Comparison of ENCODE assay signal across 9 cellular contexts in the genomic region with DNA sequence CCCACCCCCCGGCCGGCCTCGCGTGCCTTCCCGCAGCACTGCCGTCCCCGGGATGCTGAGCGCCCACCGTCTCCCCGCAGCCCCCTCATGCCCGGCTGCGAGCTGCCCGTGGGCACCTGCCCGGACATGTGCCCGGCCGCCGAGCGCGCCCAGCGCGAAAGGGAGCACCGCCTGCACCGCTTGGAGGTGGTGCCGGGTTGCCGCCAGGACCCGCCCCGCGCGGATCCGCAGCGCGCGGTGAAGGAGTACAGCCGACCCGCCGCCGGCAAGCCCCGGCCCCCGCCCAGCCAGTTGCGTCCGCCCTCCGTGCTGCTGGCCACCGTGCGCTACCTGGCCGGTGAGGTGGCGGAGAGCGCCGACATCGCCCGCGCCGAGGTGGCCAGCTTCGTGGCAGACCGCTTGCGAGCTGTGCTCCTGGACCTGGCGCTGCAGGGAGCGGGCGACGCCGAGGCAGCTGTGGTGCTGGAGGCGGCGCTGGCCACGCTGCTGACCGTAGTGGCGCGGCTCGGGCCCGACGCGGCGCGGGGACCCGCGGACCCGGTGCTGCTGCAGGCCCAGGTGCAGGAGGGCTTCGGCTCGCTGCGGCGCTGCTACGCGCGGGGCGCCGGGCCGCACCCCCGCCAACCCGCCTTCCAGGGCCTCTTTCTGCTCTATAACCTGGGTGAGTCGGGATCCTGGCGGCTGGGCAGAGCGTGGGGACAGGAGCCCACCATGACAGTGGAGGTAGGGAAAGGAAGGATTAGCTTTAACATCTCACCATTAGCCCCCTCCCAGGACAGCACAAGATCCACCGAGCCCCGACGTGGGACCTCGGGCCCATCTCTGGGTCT. TPM values are rescaled to one million over a fixed set of nuclear protein-coding genes. Genes with fewer than 3 reads are reported as not detected.
DNase-seq lines count a peak whose midpoint lies in the region; ATAC-seq, FAIRE-seq and TF ChIP-seq lines count a peak whose summit lies in the region.
"Had no signal": no experiment of that assay in that cellular context is flagged by ENCODE, and none has a peak within 500 bp of the region (broad histone marks: within the 10 kb centered on the region; RNA-seq: fewer than 3 reads in every experiment).

Gene SAC3D1 (plus strand): TSS at position 5 of the 830 bp plus-strand sequence. CDS start 83 bp downstream, at position 88.

- CTCF ChIA-PET in MCF 10A (lab: Yijun Ruan, JAX) = interaction anchor here (0.7 to 5.5 kb wide), 11 partner anchors 14 to 587 kb away, joined by 3 to 27 read pairs (median 4); partner anchors contain the start of genes ARL2, CDCA5, FAU and MRPL49

- no peak for FAIRE-seq in kidney (lab: Jason Lieb, UNC)
- FAIRE-seq: endometrium had no signal

- no peaks in the 10 kb centered on the region for H3K9me3 ChIP-seq in kidney (ENCODE audit: control insufficient read depth in 1 of 2, low read length in 2 of 2)

- H3K4me3 Mint-ChIP-seq in MCF 10A (ENCODE audit: unreplicated experiment) = peak within 1 kb of the TSS; percentile 89

- H3K27ac ChIP-seq in kidney (ENCODE audit: low read depth in 2 of 2, low read length in 2 of 2) = peak within 1 kb of the TSS; percentile 71 to 93

- no peaks in the 10 kb centered on the region for H3K9me3 Mint-ChIP-seq in MCF 10A (ENCODE audit: unreplicated experiment)

- peak within 1 kb of the TSS; percentile 84 for H3K27ac Mint-ChIP-seq in MCF 10A (ENCODE audit: low read depth, unreplicated experiment)

- H3K4me3 ChIP-seq in kidney (ENCODE audit: low read length in 2 of 2) = peak within 1 kb of the TSS; percentile 31 to 73

- H3K9ac ChIP-seq in kidney (ENCODE audit: low read length in 2 of 2) = peak within 1 kb of the TSS in 1 of 2 donors; percentile 61

- POLR2A ChIA-PET in MCF 10A (lab: Yijun Ruan, JAX) = interaction anchor here (0.6 to 2.7 kb wide), 26 partner anchors 9 to 263 kb away, joined by 3 to 20 read pairs (median 5); partner anchors contain the start of genes ARL2, ATG2A, FAU and MEN1

- H3K27me3 Mint-ChIP-seq in MCF 10A (ENCODE audit: insufficient read depth, unreplicated experiment) = no peaks in the 10 kb centered on the region

- intact Hi-C loops in MCF 10A (cut with micrococcal nuclease) = loop anchor here (5.0 kb wide), 1 partner anchor 41 kb away; the partner anchor contains the start of genes CDCA5 and ZFPL1
- intact Hi-C loops in kidney (cut with DNase I) = no loop called here

- peaks cover 25% of the 10 kb centered on the region for H3K36me3 Mint-ChIP-seq in MCF 10A (ENCODE audit: insufficient read depth, unreplicated experiment)

- peak; percentile 56 for ATAC-seq in GM19395 (IDR thresholded peaks at IDR 0.05; ENCODE audit: unreplicated experiment)
- peak; percentile 37 for ATAC-seq in HG03439 (IDR thresholded peaks at IDR 0.05; ENCODE audit: unreplicated experiment)

- peaks cover 0 to 3% of the 10 kb centered on the region in 2 donors for H3K4me1 ChIP-seq in kidney (ENCODE audit: control insufficient read depth in 1 of 2, insufficient read depth in 1 of 2, low read depth in 1 of 2, low read length in 2 of 2)

- DNase-seq in DMS53 treated with DMSO at 0.1 percent for 48 hours (lab: John Stamatoyannopoulos, UW; ENCODE audit: unreplicated experiment) (peak; percentile 71), RPMI7951 (ENCODE audit: low read depth) (peak; percentile 33), MCF 10A (ENCODE audit: unreplicated experiment) (peak; percentile 58), kidney (no peak), EL (no peak)
- DNase-seq in stimulated activated CD8-positive, alpha-beta memory T cell treated with anti-CD3 and anti-CD28 coated beads, Interleukin-12 subunit alpha, Interleukin-12 subunit beta, amount 100 ng/mL, for 24 hours (ENCODE audit: extremely low read depth) = peak; percentile 42

- H3K36me3 ChIP-seq in kidney (ENCODE audit: control insufficient read depth in 1 of 2, insufficient read depth in 2 of 2, low read length in 2 of 2) = peaks cover 3 to 10% of the 10 kb centered on the region in 2 donors

- H3K4me1 Mint-ChIP-seq in MCF 10A (ENCODE audit: insufficient read depth, unreplicated experiment) = peaks cover 10% of the 10 kb centered on the region

- BruUV-seq in MCF 10A (replicated peaks; lab: Mats Ljungman, UMichigan) = no TSS peak

- TF ChIP-seq CTCF in MCF 10A (IDR thresholded peaks at IDR 0.05; ENCODE audit: unreplicated experiment) (no peak), kidney (IDR thresholded peaks at IDR 0.05; ENCODE audit: borderline replicate concordance, extremely low read depth, insufficient read depth) (no peak)

RNA-seq across cellular contexts. Expression of gene SAC3D1, which starts in this region (rescaled TPM):
- 18.9 and 21.0 TPM in 2 replicates for total RNA-seq in RPMI7951 (2014; rRNA removed; shearing (Covaris generic))
- total RNA-seq in MCF 10A (2022) (10.3 and 14.0 TPM in 2 replicates), kidney (6.8 TPM)
- 13.4 TPM for polyA plus RNA-seq in kidney (ENCODE audit: insufficient read depth, low read depth, low replicate concordance)

Comparison
In these comparisons a context has a peak if more than half of its experiments do, and no peak if none do; other contexts are left out.
1. DNase-seq: peak in DMS53 treated with DMSO at 0.1 percent for 48 hours (single experiment), RPMI7951 (single experiment), MCF 10A (single experiment) and stimulated activated CD8-positive, alpha-beta memory T cell treated with anti-CD3 and anti-CD28 coated beads, Interleukin-12 subunit alpha, Interleukin-12 subunit beta, amount 100 ng/mL, for 24 hours (single experiment); none in kidney (single experiment) and EL (single experiment).